20 cellular contexts compared by ENCODE assay signal in the genomic region with DNA sequence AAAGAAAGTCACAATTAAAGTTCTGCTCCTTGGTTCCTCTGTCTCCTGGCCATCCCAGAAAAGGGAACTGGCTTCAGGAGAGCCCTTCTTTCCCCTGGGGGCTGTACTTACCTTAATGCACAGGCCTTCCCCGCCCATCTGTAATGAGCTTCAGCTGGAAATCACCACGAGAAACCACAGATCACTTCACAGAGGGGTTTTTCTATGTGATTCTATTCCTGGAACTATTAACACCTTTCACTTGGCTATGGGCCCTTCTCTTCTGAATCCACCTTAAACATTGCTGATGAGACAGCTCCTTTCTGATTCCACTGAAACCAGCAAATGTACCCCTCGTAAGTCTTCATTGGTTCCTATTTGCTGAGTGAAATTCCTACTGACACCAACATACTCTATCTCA.
DNase-seq lines count a peak whose midpoint lies in the region; ATAC-seq and FAIRE-seq lines count a peak whose summit lies in the region.
"Had no signal": no experiment of that assay in that cellular context is flagged by ENCODE, and none has a peak within 500 bp of the region (broad histone marks: within the 10 kb centered on the region; RNA-seq: fewer than 3 reads in every experiment).

No MANE protein-coding gene starts in this region.

- no peak overlapping the region for H3K4me3 Mint-ChIP-seq in stimulated activated effector memory CD8-positive, alpha-beta T cell treated with anti-CD3 and anti-CD28 coated beads, Interleukin-12 subunit alpha, Interleukin-12 subunit beta, amount 100 ng/mL, for 72 hours
- H3K4me3 Mint-ChIP-seq: activated T-cell treated with anti-CD3 and anti-CD28 coated beads, Interleukin-2, amount 50 U/mL, for 24 hours; endodermal cell; T-helper 1 cell treated with Interleukin-12 subunit alpha and Interleukin-12 subunit beta and Interleukin-4 antibody, amounts not matched to agents 30 μg/mL and 1 μg/mL, for 36 hours had no signal

- no peak overlapping the region for H3K27ac Mint-ChIP-seq in stimulated activated effector memory CD8-positive, alpha-beta T cell treated with anti-CD3 and anti-CD28 coated beads, Interleukin-12 subunit alpha, Interleukin-12 subunit beta, amount 100 ng/mL, for 72 hours
- H3K27ac Mint-ChIP-seq: activated T-cell treated with anti-CD3 and anti-CD28 coated beads, Interleukin-2, amount 50 U/mL, for 24 hours; endodermal cell; progenitor cell of endocrine pancreas; T-helper 1 cell treated with Interleukin-12 subunit alpha and Interleukin-12 subunit beta and Interleukin-4 antibody, amounts not matched to agents 30 μg/mL and 1 μg/mL, for 36 hours had no signal

- FAIRE-seq in GM18507 (lab: Jason Lieb, UNC), result peak; percentile 62

- no peaks in the 10 kb centered on the region for H3K4me1 Mint-ChIP-seq in stimulated activated effector memory CD8-positive, alpha-beta T cell treated with anti-CD3 and anti-CD28 coated beads, Interleukin-12 subunit alpha, Interleukin-12 subunit beta, amount 100 ng/mL, for 72 hours

- ATAC-seq in GM21526 (IDR thresholded peaks at IDR 0.05; ENCODE audit: low FRiP score, unreplicated experiment), result peak; percentile 41
- ATAC-seq in HG03159 (IDR thresholded peaks at IDR 0.05; ENCODE audit: unreplicated experiment), result peak; percentile 66
- peak; percentile 43 for ATAC-seq in stimulated activated effector memory CD8-positive, alpha-beta T cell treated with anti-CD3 and anti-CD28 coated beads, Interleukin-12 subunit alpha, Interleukin-12 subunit beta, amount 100 ng/mL, for 72 hours
- ATAC-seq in left ventricle myocardium superior, result no peak
- ATAC-seq: left lobe of liver, PC-3 had no signal

- no peaks in the 10 kb centered on the region for H3K36me3 Mint-ChIP-seq in stimulated activated effector memory CD8-positive, alpha-beta T cell treated with anti-CD3 and anti-CD28 coated beads, Interleukin-12 subunit alpha, Interleukin-12 subunit beta, amount 100 ng/mL, for 72 hours

- DNase-seq in GM18507 (ENCODE audit: extremely low spot score, insufficient read length, low read depth) (no peak), SKM-1 (lab: John Stamatoyannopoulos, UW; ENCODE audit: unreplicated experiment) (no peak), AG08396 (ENCODE audit: low spot score) (no peak), left ventricle myocardium superior (no peak)
- no peak for DNase-seq in stimulated activated effector memory CD8-positive, alpha-beta T cell treated with anti-CD3 and anti-CD28 coated beads, Interleukin-12 subunit alpha, Interleukin-12 subunit beta, amount 100 ng/mL, for 72 hours (ENCODE audit: low spot score in 2 of 2)
- DNase-seq: activated naive CD4-positive, alpha-beta T cell treated with anti-CD3 and anti-CD28 coated beads, Interleukin-2, amount 50 U/mL, for 16 hours; activated T-cell treated with anti-CD3 and anti-CD28 coated beads, Interleukin-2, amount 50 U/mL, for 24 hours; AML-193; endodermal cell; NCI-H1436 treated with DMSO at 0.1 percent for 48 hours; NCI-H2171; NCI-H748 treated with DMSO at 0.1 percent for 48 hours; PC-3; stimulated activated CD4-positive, alpha-beta T cell treated with anti-CD3 and anti-CD28 coated beads, Interleukin-1b, Interleukin-23, amount 100 ng/mL, for 48 hours; upper lobe of left lung had no signal

- H3K9me3 Mint-ChIP-seq in stimulated activated effector memory CD8-positive, alpha-beta T cell treated with anti-CD3 and anti-CD28 coated beads, Interleukin-12 subunit alpha, Interleukin-12 subunit beta, amount 100 ng/mL, for 72 hours, result no peaks in the 10 kb centered on the region
- H3K9me3 Mint-ChIP-seq: activated T-cell treated with anti-CD3 and anti-CD28 coated beads, Interleukin-2, amount 50 U/mL, for 24 hours; endodermal cell; T-helper 1 cell treated with Interleukin-12 subunit alpha and Interleukin-12 subunit beta and Interleukin-4 antibody, amounts not matched to agents 30 μg/mL and 1 μg/mL, for 36 hours had no signal

- intact Hi-C loops in left ventricle myocardium superior (cut with micrococcal nuclease), result no loop called here
